ENCODE assay signal across 10 cellular contexts in the genomic region with DNA sequence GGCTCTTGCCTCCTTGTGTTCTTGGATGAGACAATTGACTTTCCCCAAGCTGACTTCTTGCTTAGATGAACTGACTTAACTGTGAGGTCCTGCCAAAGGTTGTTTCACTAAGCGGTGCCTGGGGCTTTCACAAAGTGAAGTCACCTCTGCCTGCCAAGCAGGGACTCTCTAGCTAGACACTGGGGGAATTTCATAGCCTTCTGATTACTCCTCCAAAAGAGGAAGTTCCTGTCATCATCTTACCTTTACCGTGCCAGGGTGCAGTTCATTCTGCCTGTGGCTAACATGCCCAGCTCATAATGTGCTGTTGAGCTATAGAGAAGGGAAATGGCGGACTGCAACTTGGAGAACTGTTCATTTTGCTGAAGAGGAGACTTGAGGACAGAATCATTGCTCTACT.
DNase-seq lines count a peak whose midpoint lies in the region; ATAC-seq, FAIRE-seq and TF ChIP-seq lines count a peak whose summit lies in the region.
"Had no signal": no experiment of that assay in that cellular context is flagged by ENCODE, and none has a peak within 500 bp of the region (broad histone marks: within the 10 kb centered on the region; RNA-seq: fewer than 3 reads in every experiment).

No MANE protein-coding gene starts in this region.

- no peak overlapping the region for H4K8ac ChIP-seq in mesenchymal stem cell (ENCODE audit: low read length)

- peaks cover 0 to 8% of the 10 kb centered on the region in 2 experiments for H3K36me3 ChIP-seq in mesenchymal stem cell (ENCODE audit: control insufficient read depth in 1 of 2, insufficient read depth in 2 of 2, low read depth in 1 of 2, low read length in 2 of 2)
- H3K36me3 ChIP-seq: SJSA1 had no signal

- H3K27ac Mint-ChIP-seq in activated CD8-positive, alpha-beta T cell treated with anti-CD3 and anti-CD28 coated beads, Interleukin-2, amount 10 ng/mL, durations not matched to agents 7 days and 5 days: no peak overlapping the region
- H3K27ac Mint-ChIP-seq: activated T-helper 2 cell treated with anti-CD3 and anti-CD28 coated beads, Interferon-gamma antibody, Interleukin-2, Interleukin-4, amounts not matched to agents 10 μg/mL and 5 μg/mL and 100 μg/mL, durations not matched to agents 14 hours and 24 hours and 36 hours had no signal

- no peak overlapping the region for H3K4me3 Mint-ChIP-seq in activated CD8-positive, alpha-beta T cell treated with anti-CD3 and anti-CD28 coated beads, Interleukin-2, amount 10 ng/mL, durations not matched to agents 7 days and 5 days

- no peaks in the 10 kb centered on the region for H3K4me1 Mint-ChIP-seq in activated CD8-positive, alpha-beta T cell treated with anti-CD3 and anti-CD28 coated beads, Interleukin-2, amount 10 ng/mL, durations not matched to agents 7 days and 5 days (ENCODE audit: low read depth)

- H3K4me2 ChIP-seq in mesenchymal stem cell (ENCODE audit: low read length, poor library complexity, severe bottlenecking): no peak overlapping the region

- H3K4me1 ChIP-seq in mesenchymal stem cell (ENCODE audit: control insufficient read depth, insufficient read depth, low read depth, low read length): peaks cover 2% of the 10 kb centered on the region

- H3K4ac ChIP-seq in mesenchymal stem cell (ENCODE audit: low read depth in 1 of 2, low read length in 2 of 2): no peak overlapping the region

- H2BK15ac ChIP-seq in mesenchymal stem cell (ENCODE audit: low read depth, poor library complexity, severe bottlenecking): no peak overlapping the region

- H3K9me3 Mint-ChIP-seq in activated CD8-positive, alpha-beta T cell treated with anti-CD3 and anti-CD28 coated beads, Interleukin-2, amount 10 ng/mL, durations not matched to agents 7 days and 5 days (ENCODE audit: insufficient read depth): no peaks in the 10 kb centered on the region
- H3K9me3 Mint-ChIP-seq: activated T-helper 2 cell treated with anti-CD3 and anti-CD28 coated beads, Interferon-gamma antibody, Interleukin-2, Interleukin-4, amounts not matched to agents 10 μg/mL and 5 μg/mL and 100 μg/mL, durations not matched to agents 14 hours and 24 hours and 36 hours had no signal

- no peak overlapping the region for H3K23ac ChIP-seq in mesenchymal stem cell (ENCODE audit: low read length in 2 of 2)

- TF ChIP-seq POLR2A in H54 (IDR thresholded peaks at IDR 0.05; ENCODE audit: low read depth, low read length): no peak

- no peak overlapping the region for H2BK5ac ChIP-seq in mesenchymal stem cell (ENCODE audit: low read depth, low read length, poor library complexity, severe bottlenecking)

- H2BK120ac ChIP-seq in mesenchymal stem cell (ENCODE audit: low read depth, low read length): no peak overlapping the region

- no peak overlapping the region for H4K91ac ChIP-seq in mesenchymal stem cell (ENCODE audit: low read length)

- no peak overlapping the region for H2BK12ac ChIP-seq in mesenchymal stem cell (ENCODE audit: low read length in 2 of 2)

- CTCF ChIA-PET in activated CD8-positive, alpha-beta T cell treated with anti-CD3 and anti-CD28 coated beads, Interleukin-2, amount 10 ng/mL, durations not matched to agents 7 days and 5 days (lab: Charles Lee): no interaction called here

- WGBS in mesenchymal stem cell: 92% methylated on average over 3 of the region's 3 CpGs

- peaks cover 0 to 32% of the 10 kb centered on the region in 2 experiments for H3K27me3 ChIP-seq in mesenchymal stem cell (ENCODE audit: control insufficient read depth in 1 of 2, insufficient read depth in 1 of 2, low read length in 2 of 2)
- H3K27me3 ChIP-seq: SJSA1 had no signal

- FAIRE-seq in H54 (lab: Jason Lieb, UNC): no peak

- H3K9ac ChIP-seq in mesenchymal stem cell (ENCODE audit: low read length): no peak overlapping the region

- peaks cover 17% of the 10 kb centered on the region for H3K79me1 ChIP-seq in mesenchymal stem cell (replicated peaks; ENCODE audit: low read length, poor library complexity, severe bottlenecking)

- H3K18ac ChIP-seq in mesenchymal stem cell (ENCODE audit: low read depth in 1 of 2, low read length in 2 of 2): no peak overlapping the region

- no peaks in the 10 kb centered on the region for H3K36me3 Mint-ChIP-seq in activated CD8-positive, alpha-beta T cell treated with anti-CD3 and anti-CD28 coated beads, Interleukin-2, amount 10 ng/mL, durations not matched to agents 7 days and 5 days (ENCODE audit: low read depth)

- H3K27me3 Mint-ChIP-seq in activated CD8-positive, alpha-beta T cell treated with anti-CD3 and anti-CD28 coated beads, Interleukin-2, amount 10 ng/mL, durations not matched to agents 7 days and 5 days (ENCODE audit: low read depth): no peaks in the 10 kb centered on the region

- H3K14ac ChIP-seq in mesenchymal stem cell (ENCODE audit: low read length in 2 of 2): no peak overlapping the region

- no peaks in the 10 kb centered on the region for H3K9me3 ChIP-seq in mesenchymal stem cell (ENCODE audit: control insufficient read depth, low read length)
- H3K9me3 ChIP-seq: SJSA1 had no signal

- no peak overlapping the region for H3K4me3 ChIP-seq in mesenchymal stem cell (ENCODE audit: insufficient read depth in 1 of 2, low read depth in 1 of 2, low read length in 2 of 2)
- H3K4me3 ChIP-seq: SJSA1 had no signal

- no peak overlapping the region for H2AFZ ChIP-seq in mesenchymal stem cell (ENCODE audit: low read depth, low read length)

- DNase-seq in mesenchymal stem cell: no peak
- no peak for DNase-seq in H54 (ENCODE audit: insufficient read length, low spot score)
- DNase-seq in activated CD8-positive, alpha-beta T cell treated with anti-CD3 and anti-CD28 coated beads, Interleukin-2, amount 10 ng/mL, durations not matched to agents 7 days and 5 days: no peak
- DNase-seq in activated CD4-positive, alpha-beta T cell treated with anti-CD3 and anti-CD28 coated beads, Interleukin-2, amount 50 U/mL, for 1 hour: no peak
- DNase-seq in NCI-H446 treated with DMSO at 0.1 percent for 48 hours (lab: John Stamatoyannopoulos, UW): no peak

- ATAC-seq in GM19025 (IDR thresholded peaks at IDR 0.05; ENCODE audit: low read depth, unreplicated experiment) (peak; percentile 91), GM21786 (IDR thresholded peaks at IDR 0.05; ENCODE audit: unreplicated experiment) (peak; percentile 96), HG03175 (IDR thresholded peaks at IDR 0.05; ENCODE audit: unreplicated experiment) (peak; percentile 76)
- no peak for ATAC-seq in activated CD8-positive, alpha-beta T cell treated with anti-CD3 and anti-CD28 coated beads, Interleukin-2, amount 10 ng/mL, durations not matched to agents 7 days and 5 days

- POLR2A ChIA-PET in activated CD8-positive, alpha-beta T cell treated with anti-CD3 and anti-CD28 coated beads, Interleukin-2, amount 10 ng/mL, durations not matched to agents 7 days and 5 days (lab: Charles Lee): no interaction called here

- H2AK5ac ChIP-seq in mesenchymal stem cell (ENCODE audit: low read length, severe bottlenecking): peak overlapping the region; percentile 12

- no peak overlapping the region for H3K27ac ChIP-seq in mesenchymal stem cell (ENCODE audit: low read length, poor library complexity, severe bottlenecking)
- H3K27ac ChIP-seq: SJSA1 had no signal
